Comparison of ENCODE assay signal across 36 cellular contexts in the genomic region with DNA sequence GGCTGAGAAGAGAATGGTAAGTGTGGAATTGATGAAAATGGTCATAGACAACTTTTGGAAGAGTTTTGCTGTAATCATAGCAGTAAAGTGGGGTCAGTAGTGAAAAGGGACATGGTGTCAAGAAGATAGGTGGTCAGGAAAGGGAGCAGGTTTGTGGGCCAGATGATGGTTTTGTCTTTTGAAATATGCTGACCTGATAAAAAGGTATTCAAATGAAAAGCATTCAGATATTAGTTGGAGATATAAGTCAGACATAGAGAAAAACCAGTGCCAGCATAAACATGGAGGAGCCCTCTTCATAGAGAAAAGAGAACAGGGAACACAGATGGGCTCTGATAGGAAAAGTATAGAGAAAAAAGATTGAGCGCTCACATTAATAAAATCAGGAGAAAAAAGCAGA.
"Had no signal": no experiment of that assay in that cellular context is flagged by ENCODE, and none has a peak within 500 bp of the region (broad histone marks: within the 10 kb centered on the region; RNA-seq: fewer than 3 reads in every experiment).

No MANE protein-coding gene starts in this region.

- H3K36me3 ChIP-seq: MG63 had no signal

- DNase-seq: Karpas-422, Kasumi-1, MG63, MM.1S, MV-4-11, NCI-H1048, NCI-H1092, NCI-H1092 treated with DMSO at 0.1 percent for 48 hours, NCI-H1105, NCI-H1105 treated with DMSO at 0.1 percent for 48 hours, NCI-H1417, NCI-H1417 treated with DMSO at 0.1 percent for 48 hours, NCI-H1436, NCI-H1436 treated with DMSO at 0.1 percent for 48 hours, NCI-H146, NCI-H1694, NCI-H1694 treated with DMSO at 0.1 percent for 48 hours, NCI-H187, NCI-H187 treated with DMSO at 0.1 percent for 48 hours, NCI-H1930, NCI-H2029, NCI-H2029 treated with DMSO at 0.1 percent for 48 hours, NCI-H2081, NCI-H2081 treated with DMSO at 0.1 percent for 48 hours, NCI-H2107, NCI-H2171, NCI-H2171 treated with DMSO at 0.1 percent for 48 hours, NCI-H2227 treated with DMSO at 0.1 percent for 48 hours, NCI-H226, NCI-H345, NCI-H446, NCI-H446 treated with DMSO at 0.1 percent for 48 hours, NCI-H510A, NCI-H510A treated with DMSO at 0.1 percent for 48 hours, NCI-H524, NCI-H524 treated with DMSO at 0.1 percent for 48 hours had no signal

- H3K4me3 ChIP-seq: MG63 had no signal

- H3K27me3 ChIP-seq: MG63 had no signal

- H3K9me3 ChIP-seq: MG63 had no signal
